ENCODE assay signal across 1 cellular context in genomic region chr6:133055527-133055966, GRCh38.
TF ChIP-seq lines count a peak whose summit lies in the region.

No MANE protein-coding gene starts in this region.

TF ChIP-seq in HEK293, 187 proteins besides CTCF, POLR2A, EP300 and RAD21 (continued from another document):
- TF ChIP-seq INSM2 (tag by site-specific recombination; IDR thresholded peaks at IDR 0.05): no peak
- no peak for TF ChIP-seq IKZF3 (tag by site-specific recombination; IDR thresholded peaks at IDR 0.05)
- TF ChIP-seq ZXDB (tag by site-specific recombination; IDR thresholded peaks at IDR 0.05): no peak
- TF ChIP-seq REST (tag by site-specific recombination; IDR thresholded peaks at IDR 0.05): no peak
TF ChIP-seq in HEK293: peak in this region for 3.
